ENCODE assay signal across 13 cellular contexts in genomic region chr1:207058878-207059867, GRCh38. TPM values are rescaled to one million over a fixed set of nuclear protein-coding genes. Genes with fewer than 3 reads are reported as not detected.
DNase-seq lines count a peak whose midpoint lies in the region; ATAC-seq and TF ChIP-seq lines count a peak whose summit lies in the region.
"Had no signal": no experiment of that assay in that cellular context is flagged by ENCODE, and none has a peak within 500 bp of the region (broad histone marks: within the 10 kb centered on the region; RNA-seq: fewer than 3 reads in every experiment).

No MANE protein-coding gene starts in this region.

- no peaks in the 10 kb centered on the region for H3K9me3 ChIP-seq in psoas muscle
- H3K9me3 ChIP-seq: sigmoid colon had no signal

- H3K4me1 ChIP-seq in psoas muscle: peaks cover 9% of the 10 kb centered on the region
- H3K4me1 ChIP-seq: foreskin keratinocyte, sigmoid colon had no signal

- 37 to 59% (median 47%) methylated on average over 6 of the region's 6 CpGs for WGBS in psoas muscle, 3 donors

- intact Hi-C loops in psoas muscle (cut with DNase I): no loop called here

- peak; percentile 74 to 82 (median 78) for ATAC-seq in psoas muscle
- ATAC-seq in GM21825 (IDR thresholded peaks at IDR 0.05; ENCODE audit: unreplicated experiment): no peak
- ATAC-seq in GM21447 (IDR thresholded peaks at IDR 0.05; ENCODE audit: unreplicated experiment): no peak
- ATAC-seq: foreskin keratinocyte had no signal

- DNase-seq in NCI-H187 treated with DMSO at 0.1 percent for 48 hours (lab: John Stamatoyannopoulos, UW): peak; percentile 97
- no peak for DNase-seq in caudate nucleus (lab: John Stamatoyannopoulos, UW)
- DNase-seq in psoas muscle: no peak
- DNase-seq in activated effector memory CD4-positive, alpha-beta T cell treated with Interleukin-2 at 50 U/mL for 16 hours: no peak
- DNase-seq in Ammon's horn (ENCODE audit: low spot score): no peak
- DNase-seq: activated CD4-positive, alpha-beta T cell treated with anti-CD3 and anti-CD28 coated beads for 1 hour; foreskin keratinocyte; RPMI8226; sigmoid colon had no signal

- H3K36me3 ChIP-seq in psoas muscle (ENCODE audit: insufficient read depth in 1 of 2, low read depth in 1 of 2): peaks cover 4 to 37% of the 10 kb centered on the region in 2 donors

- H3K27ac ChIP-seq in caudate nucleus (ENCODE audit: low read depth, low read length): peak overlapping the region; percentile 63
- H3K27ac ChIP-seq in psoas muscle: peak overlapping the region; percentile 84
- H3K27ac ChIP-seq: foreskin keratinocyte, sigmoid colon had no signal

- H3K27me3 ChIP-seq in psoas muscle (ENCODE audit: insufficient read depth in 3 of 3, low read length in 2 of 3): no peaks in the 10 kb centered on the region
- H3K27me3 ChIP-seq: foreskin keratinocyte, sigmoid colon had no signal

- peak; percentile 38 for TF ChIP-seq CTCF in GM12873 (IDR thresholded peaks at IDR 0.05; ENCODE audit: insufficient read depth, low read depth, low read length, missing control alignments)
- TF ChIP-seq CTCF in psoas muscle (IDR thresholded peaks at IDR 0.05): no peak

- peak overlapping the region; percentile 34 for H3K4me3 ChIP-seq in psoas muscle
- H3K4me3 ChIP-seq: sigmoid colon had no signal

RNA-seq across cellular contexts. Expression of gene PFKFB2, which starts 6.1 kb away (rescaled TPM):
- total RNA-seq in psoas muscle: 100 to 1,000 TPM in 1 of 4 donors, 10 to 100 TPM in 3; 36.0 to 149 (median 46.4) TPM
- polyA plus RNA-seq in psoas muscle: 10 to 100 TPM in 2 of 3 donors, 1 to 10 TPM in 1; 3.9 to 32.9 (median 15.4) TPM

RNA-seq across cellular contexts. Expression of gene YOD1, which starts 8.2 kb away (rescaled TPM):
- 1 to 10 TPM; 3.9 to 7.0 (median 6.0) TPM for total RNA-seq in psoas muscle
- polyA plus RNA-seq in psoas muscle: 1 to 10 TPM; 4.4 to 5.6 (median 5.4) TPM

RNA-seq across cellular contexts. Expression of gene C1orf116, which starts 26.6 kb away (rescaled TPM):
- 1 to 10 TPM in 1 of 4 donors, under 1 TPM in 3; 0.12 to 1.4 (median 0.35) TPM for total RNA-seq in psoas muscle
- polyA plus RNA-seq in psoas muscle: under 1 TPM; 0.14 to 0.49 (median 0.35) TPM

RNA-seq across cellular contexts. Expression of gene C4BPB, which starts 29.5 kb away (rescaled TPM):
- total RNA-seq in psoas muscle: under 1 TPM in 3 of 4 donors, not detected in 1; 0.25 to 0.48 (median 0.27) TPM
- under 1 TPM in 2 of 3 donors, not detected in 1; 0.08 to 0.12 TPM for polyA plus RNA-seq in psoas muscle
- total RNA-seq: foreskin keratinocyte had no signal
- polyA plus RNA-seq: foreskin keratinocyte had no signal

RNA-seq across cellular contexts. Expression of gene C4BPA, which starts 44.9 kb away (rescaled TPM):
- total RNA-seq in psoas muscle: under 1 TPM in 1 of 4 donors, not detected in 3; 0.15 TPM
- not detected for polyA plus RNA-seq in psoas muscle
- total RNA-seq: foreskin keratinocyte, mesenteric fat pad, sigmoid colon had no signal
- polyA plus RNA-seq: foreskin keratinocyte had no signal

Comparison
In these comparisons a context has a peak if more than half of its experiments do, and no peak if none do; other contexts are left out.
1. ATAC-seq: peak in psoas muscle (4 of 4); none in GM21825 (single experiment) and GM21447 (single experiment).